15 cellular contexts compared by ENCODE assay signal in genomic region chr6:583639-584038, GRCh38.
DNase-seq lines count a peak whose midpoint lies in the region; ATAC-seq lines count a peak whose summit lies in the region.
"Had no signal": no experiment of that assay in that cellular context is flagged by ENCODE, and none has a peak within 500 bp of the region (broad histone marks: within the 10 kb centered on the region; RNA-seq: fewer than 3 reads in every experiment).

No MANE protein-coding gene starts in this region.

- CTCF ChIA-PET in activated CD8-positive, alpha-beta memory T cell treated with anti-CD3 and anti-CD28 coated beads, Interleukin-2, amount 10 ng/mL, durations not matched to agents 7 days and 5 days (lab: Charles Lee): interaction anchor here (0.6 to 3.9 kb wide), 5 partner anchors 10 to 395 kb away, joined by 3 to 28 read pairs (median 4); no protein-coding TSS in a partner anchor

- no peak for DNase-seq in activated CD8-positive, alpha-beta memory T cell treated with anti-CD3 and anti-CD28 coated beads, Interleukin-2, amount 10 ng/mL, durations not matched to agents 7 days and 5 days
- DNase-seq in activated CD8-positive, alpha-beta memory T cell treated with anti-CD3 and anti-CD28 coated beads for 24 hours: no peak
- peak; percentile 19 for DNase-seq in NCI-H2171 (lab: John Stamatoyannopoulos, UW)
- DNase-seq in cerebellar cortex (ENCODE audit: low spot score): peak; percentile 24
- no peak for DNase-seq in activated effector memory CD4-positive, alpha-beta T cell treated with anti-CD3 and anti-CD28 coated beads, Interleukin-2, amount 50 U/mL, for 16 hours
- no peak for DNase-seq in NCI-H524 (lab: John Stamatoyannopoulos, UW)
- DNase-seq: activated CD4-positive, alpha-beta T cell treated with anti-CD3 and anti-CD28 coated beads, Interleukin-2, amount 10 ng/mL, durations not matched to agents 7 days and 5 days; CD8-positive, alpha-beta T cell; heart right ventricle; naive thymus-derived CD4-positive, alpha-beta T cell; NCI-H1436 treated with DMSO at 0.1 percent for 48 hours; psoas muscle had no signal

- H3K4me3 Mint-ChIP-seq in activated CD8-positive, alpha-beta memory T cell treated with anti-CD3 and anti-CD28 coated beads, Interleukin-2, amount 10 ng/mL, durations not matched to agents 7 days and 5 days: peak overlapping the region; percentile 1
- no peak overlapping the region for H3K4me3 Mint-ChIP-seq in stimulated activated memory B cell treated with anti-CD40 and anti-IgM and Interleukin-4, amounts not matched to agents 10 μg/mL and 1 μg/mL and 100 μg/mL, for 72 hours
- H3K4me3 Mint-ChIP-seq: activated CD4-positive, alpha-beta T cell treated with anti-CD3 and anti-CD28 coated beads, Interleukin-2, amount 10 ng/mL, durations not matched to agents 7 days and 5 days; CD8-positive, alpha-beta T cell; dendritic cell treated with granulocyte-macrophage colony-stimulating factor and Interleukin-4, amounts not matched to agents 40 ng/mL and 50 ng/mL, for 4 days; naive thymus-derived CD4-positive, alpha-beta T cell had no signal

- peaks cover 25% of the 10 kb centered on the region for H3K4me1 Mint-ChIP-seq in activated CD8-positive, alpha-beta memory T cell treated with anti-CD3 and anti-CD28 coated beads, Interleukin-2, amount 10 ng/mL, durations not matched to agents 7 days and 5 days
- H3K4me1 Mint-ChIP-seq in stimulated activated memory B cell treated with anti-CD40 and anti-IgM and Interleukin-4, amounts not matched to agents 10 μg/mL and 1 μg/mL and 100 μg/mL, for 72 hours: peaks cover 6% of the 10 kb centered on the region

- no peaks in the 10 kb centered on the region for H3K36me3 Mint-ChIP-seq in activated CD8-positive, alpha-beta memory T cell treated with anti-CD3 and anti-CD28 coated beads, Interleukin-2, amount 10 ng/mL, durations not matched to agents 7 days and 5 days
- H3K36me3 Mint-ChIP-seq in stimulated activated memory B cell treated with anti-CD40 and anti-IgM and Interleukin-4, amounts not matched to agents 10 μg/mL and 1 μg/mL and 100 μg/mL, for 72 hours: peaks cover 10% of the 10 kb centered on the region

- ATAC-seq in activated CD8-positive, alpha-beta memory T cell treated with anti-CD3 and anti-CD28 coated beads, Interleukin-2, amount 10 ng/mL, durations not matched to agents 7 days and 5 days: no peak
- ATAC-seq in stimulated activated memory B cell treated with anti-CD40 and anti-IgM and Interleukin-4, amounts not matched to agents 10 μg/mL and 1 μg/mL and 100 μg/mL, for 72 hours: no peak
- no peak for ATAC-seq in GM19395 (IDR thresholded peaks at IDR 0.05; ENCODE audit: unreplicated experiment)
- ATAC-seq: CD8-positive, alpha-beta T cell; naive thymus-derived CD4-positive, alpha-beta T cell; psoas muscle had no signal

- H3K27me3 Mint-ChIP-seq in activated CD8-positive, alpha-beta memory T cell treated with anti-CD3 and anti-CD28 coated beads, Interleukin-2, amount 10 ng/mL, durations not matched to agents 7 days and 5 days: no peaks in the 10 kb centered on the region
- no peaks in the 10 kb centered on the region for H3K27me3 Mint-ChIP-seq in stimulated activated memory B cell treated with anti-CD40 and anti-IgM and Interleukin-4, amounts not matched to agents 10 μg/mL and 1 μg/mL and 100 μg/mL, for 72 hours
- H3K27me3 Mint-ChIP-seq: activated CD4-positive, alpha-beta T cell treated with anti-CD3 and anti-CD28 coated beads, Interleukin-2, amount 10 ng/mL, durations not matched to agents 7 days and 5 days; dendritic cell treated with granulocyte-macrophage colony-stimulating factor and Interleukin-4, amounts not matched to agents 40 ng/mL and 50 ng/mL, for 4 days; naive thymus-derived CD4-positive, alpha-beta T cell had no signal

- H3K27ac Mint-ChIP-seq in activated CD8-positive, alpha-beta memory T cell treated with anti-CD3 and anti-CD28 coated beads, Interleukin-2, amount 10 ng/mL, durations not matched to agents 7 days and 5 days: no peak overlapping the region
- peak overlapping the region; percentile 31 for H3K27ac Mint-ChIP-seq in stimulated activated memory B cell treated with anti-CD40 and anti-IgM and Interleukin-4, amounts not matched to agents 10 μg/mL and 1 μg/mL and 100 μg/mL, for 72 hours
- H3K27ac Mint-ChIP-seq: activated CD4-positive, alpha-beta T cell treated with anti-CD3 and anti-CD28 coated beads, Interleukin-2, amount 10 ng/mL, durations not matched to agents 7 days and 5 days; CD8-positive, alpha-beta T cell; dendritic cell treated with granulocyte-macrophage colony-stimulating factor and Interleukin-4, amounts not matched to agents 40 ng/mL and 50 ng/mL, for 4 days had no signal

- no peaks in the 10 kb centered on the region for H3K9me3 Mint-ChIP-seq in activated CD8-positive, alpha-beta memory T cell treated with anti-CD3 and anti-CD28 coated beads, Interleukin-2, amount 10 ng/mL, durations not matched to agents 7 days and 5 days (ENCODE audit: low read depth)
- H3K9me3 Mint-ChIP-seq in stimulated activated memory B cell treated with anti-CD40 and anti-IgM and Interleukin-4, amounts not matched to agents 10 μg/mL and 1 μg/mL and 100 μg/mL, for 72 hours: no peaks in the 10 kb centered on the region
- H3K9me3 Mint-ChIP-seq: activated CD4-positive, alpha-beta T cell treated with anti-CD3 and anti-CD28 coated beads, Interleukin-2, amount 10 ng/mL, durations not matched to agents 7 days and 5 days; CD8-positive, alpha-beta T cell; dendritic cell treated with granulocyte-macrophage colony-stimulating factor and Interleukin-4, amounts not matched to agents 40 ng/mL and 50 ng/mL, for 4 days; naive thymus-derived CD4-positive, alpha-beta T cell had no signal

Comparison
In these comparisons a context has a peak if more than half of its experiments do, and no peak if none do; other contexts are left out.
1. DNase-seq: peak in NCI-H2171 (single experiment) and cerebellar cortex (single experiment); none in activated CD8-positive, alpha-beta memory T cell treated with anti-CD3 and anti-CD28 coated beads, Interleukin-2, amount 10 ng/mL, durations not matched to agents 7 days and 5 days (single experiment), activated CD8-positive, alpha-beta memory T cell treated with anti-CD3 and anti-CD28 coated beads for 24 hours (single experiment), activated effector memory CD4-positive, alpha-beta T cell treated with anti-CD3 and anti-CD28 coated beads, Interleukin-2, amount 50 U/mL, for 16 hours (single experiment) and NCI-H524 (0 of 2).